ENCODE assay signal across 24 cellular contexts in the genomic region with DNA sequence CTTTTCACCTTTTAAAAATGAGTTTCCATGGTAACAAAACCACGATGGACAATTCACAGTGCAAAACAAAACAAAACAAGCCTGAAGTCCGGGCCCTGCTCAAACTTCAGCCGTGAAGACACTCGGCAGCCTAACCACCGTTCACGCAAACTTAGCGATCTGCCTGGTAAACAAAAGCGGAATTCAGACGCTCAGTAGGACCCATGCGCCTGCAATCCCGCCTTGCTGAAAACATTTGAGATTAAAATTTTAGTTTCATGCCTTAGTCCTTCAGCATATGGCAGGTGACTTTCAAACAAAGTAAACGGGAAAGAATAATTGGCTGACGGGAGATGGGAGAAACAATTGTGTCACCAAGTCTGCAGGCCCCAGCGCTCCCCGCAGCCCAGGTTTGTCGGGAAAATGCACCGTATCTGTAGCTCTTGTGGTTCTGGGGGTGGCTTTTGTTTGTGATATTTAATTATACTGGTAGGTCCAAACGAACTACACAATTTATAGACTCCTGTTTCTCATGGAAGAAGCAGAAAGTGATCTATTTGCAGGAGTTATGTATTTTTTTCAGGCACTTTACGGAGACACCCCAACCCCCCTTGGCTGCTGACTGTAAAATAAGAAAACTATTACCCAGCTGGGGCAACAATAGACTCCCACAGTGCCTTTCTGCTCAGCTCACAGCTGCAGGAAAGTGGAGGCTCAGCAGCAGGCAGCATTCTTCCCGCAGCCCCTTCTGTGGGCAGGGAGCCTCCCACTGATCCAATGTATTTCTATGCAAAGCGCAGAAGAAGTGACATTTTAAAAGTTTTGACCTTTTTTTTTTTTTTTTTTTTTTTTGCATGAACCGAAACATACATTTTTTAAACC.
A peak's percentile ranks its signal among the peaks of the same experiment; 100 is the strongest.
DNase-seq lines count a peak whose midpoint lies in the region; ATAC-seq and TF ChIP-seq lines count a peak whose summit lies in the region.
"Had no signal": no experiment of that assay in that cellular context is flagged by ENCODE, and none has a peak within 500 bp of the region (broad histone marks: within the 10 kb centered on the region; RNA-seq: fewer than 3 reads in every experiment).

No MANE protein-coding gene starts in this region.

- H3K27ac Mint-ChIP-seq in endothelial cell (ENCODE audit: unreplicated experiment), result peak overlapping the region; percentile 62
- H3K27ac Mint-ChIP-seq in nephron, result peak overlapping the region in 2 of 3 experiments; percentile 86 to 96
- H3K27ac Mint-ChIP-seq: activated naive CD8-positive, alpha-beta T cell treated with anti-CD3 and anti-CD28 coated beads, Interleukin-2, amount 50 U/mL, for 24 hours; CD4-positive, alpha-beta T cell; IgD-negative memory B cell; stimulated activated naive CD8-positive, alpha-beta T cell treated with anti-CD3 and anti-CD28 coated beads, Interleukin-15, amount 100 ng/mL, for 72 hours had no signal

- TF ChIP-seq CTCF in endothelial cell (IDR thresholded peaks at IDR 0.05; ENCODE audit: unreplicated experiment) (no peak), nephron (IDR thresholded peaks at IDR 0.05; ENCODE audit: unreplicated experiment in 3 of 3) (no peak), prostate gland (IDR thresholded peaks at IDR 0.05) (no peak)

- H3K36me3 Mint-ChIP-seq in endothelial cell (ENCODE audit: low read depth, unreplicated experiment) (no peaks in the 10 kb centered on the region), nephron (ENCODE audit: low read depth) (no peaks in the 10 kb centered on the region)
- H3K36me3 Mint-ChIP-seq: IgD-negative memory B cell had no signal

- H3K4me3 ChIP-seq in prostate gland, result no peak overlapping the region
- H3K4me3 ChIP-seq: cardiac muscle cell, esophagus squamous epithelium, sigmoid colon had no signal

- H3K36me3 ChIP-seq in prostate gland, result no peaks in the 10 kb centered on the region
- H3K36me3 ChIP-seq: cardiac muscle cell, esophagus squamous epithelium, sigmoid colon had no signal

- H3K27ac ChIP-seq in prostate gland, result no peak overlapping the region
- H3K27ac ChIP-seq: cardiac muscle cell, esophagus squamous epithelium, sigmoid colon had no signal

- H3K27me3 ChIP-seq in prostate gland (replicated peaks; ENCODE audit: insufficient read depth), result peaks cover 2% of the 10 kb centered on the region
- H3K27me3 ChIP-seq: cardiac muscle cell had no signal

- H3K27me3 Mint-ChIP-seq in endothelial cell (ENCODE audit: unreplicated experiment) (peaks cover 2% of the 10 kb centered on the region), nephron (ENCODE audit: low read depth) (peaks cover 51% of the 10 kb centered on the region)

- intact Hi-C loops in prostate gland (cut with DNase I), result no loop called here

- peaks cover 17% of the 10 kb centered on the region for H3K4me1 Mint-ChIP-seq in endothelial cell (ENCODE audit: unreplicated experiment)
- H3K4me1 Mint-ChIP-seq in nephron, result peaks cover 44% of the 10 kb centered on the region
- H3K4me1 Mint-ChIP-seq: activated naive CD8-positive, alpha-beta T cell treated with anti-CD3 and anti-CD28 coated beads, Interleukin-2, amount 50 U/mL, for 24 hours; stimulated activated naive CD8-positive, alpha-beta T cell treated with anti-CD3 and anti-CD28 coated beads, Interleukin-15, amount 100 ng/mL, for 72 hours had no signal

- DNase-seq in ELF-1 (ENCODE audit: low read depth, low spot score), result peak; percentile 60
- DNase-seq in NCI-H146 treated with DMSO at 0.1 percent for 48 hours (lab: John Stamatoyannopoulos, UW; ENCODE audit: unreplicated experiment), result peak; percentile 81
- DNase-seq in endothelial cell (ENCODE audit: low spot score), result peak; percentile 25
- no peak for DNase-seq in prostate gland (ENCODE audit: low spot score)
- DNase-seq in amygdala (lab: John Stamatoyannopoulos, UW), result no peak
- DNase-seq: activated naive CD8-positive, alpha-beta T cell treated with anti-CD3 and anti-CD28 coated beads, Interleukin-2, amount 50 U/mL, for 24 hours; CD4-positive, alpha-beta T cell; DMS79; esophagus squamous epithelium; midbrain; MM.1S; NCI-H187 treated with DMSO at 0.1 percent for 48 hours; NCI-H526 treated with DMSO at 0.1 percent for 48 hours; occipital lobe; sigmoid colon; stimulated activated CD4-positive, alpha-beta T cell treated with anti-CD3 and anti-CD28 coated beads, Interleukin-2, amount 100 ng/mL, for 24 hours; stimulated activated naive CD8-positive, alpha-beta T cell treated with anti-CD3 and anti-CD28 coated beads, Interleukin-15, amount 100 ng/mL, for 72 hours had no signal

- H3K4me3 Mint-ChIP-seq in endothelial cell (ENCODE audit: unreplicated experiment), result peak overlapping the region; percentile 26
- H3K4me3 Mint-ChIP-seq in nephron, result peak overlapping the region; percentile 2 to 56 (median 33)
- H3K4me3 Mint-ChIP-seq: activated naive CD8-positive, alpha-beta T cell treated with anti-CD3 and anti-CD28 coated beads, Interleukin-2, amount 50 U/mL, for 24 hours; CD4-positive, alpha-beta T cell; IgD-negative memory B cell; stimulated activated naive CD8-positive, alpha-beta T cell treated with anti-CD3 and anti-CD28 coated beads, Interleukin-15, amount 100 ng/mL, for 72 hours had no signal

- H3K9me3 Mint-ChIP-seq in endothelial cell (ENCODE audit: unreplicated experiment) (no peaks in the 10 kb centered on the region), nephron (peaks cover 12% of the 10 kb centered on the region)
- H3K9me3 Mint-ChIP-seq: CD4-positive, alpha-beta T cell had no signal

- 56% methylated on average over 22 of the region's 22 CpGs for WGBS in prostate gland

- H3K4me1 ChIP-seq in prostate gland (replicated peaks), result no peaks in the 10 kb centered on the region
- H3K4me1 ChIP-seq: esophagus squamous epithelium, sigmoid colon had no signal

- TF ChIP-seq POLR2A in prostate gland (IDR thresholded peaks at IDR 0.05), result no peak

- ATAC-seq in GM21737 (IDR thresholded peaks at IDR 0.05; ENCODE audit: unreplicated experiment) (no peak), HG02623 (IDR thresholded peaks at IDR 0.05; ENCODE audit: unreplicated experiment) (no peak)
- ATAC-seq: activated CD4-positive, CD25-positive, alpha-beta regulatory T cell treated with anti-CD3 and anti-CD28 coated beads, Interleukin-2, amount 50 U/mL, for 24 hours; activated naive CD8-positive, alpha-beta T cell treated with anti-CD3 and anti-CD28 coated beads, Interleukin-2, amount 50 U/mL, for 24 hours; Panc1; stimulated activated naive CD8-positive, alpha-beta T cell treated with anti-CD3 and anti-CD28 coated beads, Interleukin-15, amount 100 ng/mL, for 72 hours had no signal

- no peaks in the 10 kb centered on the region for H3K9me3 ChIP-seq in prostate gland
- H3K9me3 ChIP-seq: esophagus squamous epithelium had no signal

Comparison
In these comparisons a context has a peak if more than half of its experiments do, and no peak if none do; other contexts are left out.
1. DNase-seq: peak in ELF-1 (single experiment), NCI-H146 treated with DMSO at 0.1 percent for 48 hours (single experiment) and endothelial cell (single experiment); none in prostate gland (single experiment) and amygdala (0 of 56).